ENCODE assay signal across 8 cellular contexts in the genomic region with DNA sequence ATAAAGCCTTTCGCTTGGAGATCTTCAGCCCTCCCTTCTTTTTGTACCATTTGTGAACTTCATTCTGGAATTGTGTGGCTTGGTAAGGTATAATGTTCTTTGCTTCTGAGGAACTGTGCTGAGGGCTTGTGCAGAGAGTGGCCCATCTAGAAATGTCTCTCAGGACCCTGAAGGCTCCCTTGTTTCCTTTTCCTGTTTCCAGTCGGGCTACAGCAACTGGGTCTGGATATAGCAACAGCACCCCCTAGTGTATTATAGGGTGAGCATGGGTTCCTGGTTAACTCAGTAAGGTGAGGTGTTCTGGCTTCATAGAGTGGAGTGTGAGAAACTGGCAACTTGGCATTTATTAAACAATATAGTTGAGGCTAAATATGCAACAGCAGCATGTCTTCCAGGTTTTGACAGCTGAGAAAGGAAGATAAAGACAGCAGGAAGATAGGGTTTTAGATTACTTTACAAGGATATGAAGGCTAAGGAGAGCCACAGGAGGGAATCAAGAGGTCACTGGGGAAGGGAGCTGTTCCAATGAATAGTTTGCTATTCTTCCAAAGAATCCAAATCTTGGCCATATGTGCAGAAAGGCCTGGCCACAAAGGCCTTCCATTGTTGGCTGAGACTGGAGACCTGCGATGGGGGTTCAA. TPM values are rescaled to one million over a fixed set of nuclear protein-coding genes. Genes with fewer than 3 reads are reported as not detected.
DNase-seq lines count a peak whose midpoint lies in the region; ATAC-seq and TF ChIP-seq lines count a peak whose summit lies in the region.

No MANE protein-coding gene starts in this region.

- no peak overlapping the region for H3K9ac ChIP-seq in endodermal cell (ENCODE audit: extremely low read depth, low read length, poor library complexity, severe bottlenecking)

- TF ChIP-seq POLR2A in stomach (IDR thresholded peaks at IDR 0.05): no peak

- H3K4me1 ChIP-seq in endodermal cell (ENCODE audit: control insufficient read depth, insufficient read depth, low read length) (no peaks in the 10 kb centered on the region), stomach (peaks cover 0 to 10% (median 4%) of the 10 kb centered on the region in 4 donors)

- H3K27me3 Mint-ChIP-seq in endodermal cell (ENCODE audit: insufficient read depth) (no peaks in the 10 kb centered on the region), mesothelial cell of epicardium (ENCODE audit: low read depth) (no peaks in the 10 kb centered on the region)

- H3K4me3 Mint-ChIP-seq in endodermal cell (no peak overlapping the region), mesothelial cell of epicardium (no peak overlapping the region)

- DNase-seq in COLO668 (lab: John Stamatoyannopoulos, UW; ENCODE audit: unreplicated experiment) (peak; percentile 60), NCI-H510A (lab: John Stamatoyannopoulos, UW) (peak; percentile 17), endodermal cell (peak; percentile 80), mesothelial cell of epicardium (ENCODE audit: low spot score in 2 of 2, unreplicated experiment in 2 of 2) (peak in 1 of 2 experiments; percentile 49), stomach (peak; percentile 43)
- DNase-seq in activated CD4-positive, alpha-beta T cell treated with anti-CD3 and anti-CD28 coated beads, Interleukin-2, amount 50 U/mL, for 1 hour: peak; percentile 15

- TF ChIP-seq CTCF in endodermal cell (conservative IDR thresholded peaks at IDR 0.05) (peak; percentile 92), mesothelial cell of epicardium (IDR thresholded peaks at IDR 0.05; ENCODE audit: unreplicated experiment) (peak; percentile 72), stomach (IDR thresholded peaks at IDR 0.05) (peak in 5 of 7 experiments; percentile 61 to 83 (median 74))

- no peak for TF ChIP-seq EP300 in stomach (IDR thresholded peaks at IDR 0.05)

- peak; percentile 82 for ATAC-seq in GM19351 (IDR thresholded peaks at IDR 0.05; ENCODE audit: unreplicated experiment)
- peak; percentile 61 for ATAC-seq in HG03469 (IDR thresholded peaks at IDR 0.05; ENCODE audit: unreplicated experiment)

- H3K27ac Mint-ChIP-seq in endodermal cell: no peak overlapping the region
- no peak overlapping the region for H3K27ac Mint-ChIP-seq in mesothelial cell of epicardium

- intact Hi-C loops in stomach (cut with DNase I; ENCODE audit: low total_unique reads): loop anchor here (5.0 to 10.0 kb wide), 2 partner anchors 190 to 737 kb away; no protein-coding TSS in a partner anchor

- no peaks in the 10 kb centered on the region for H3K4me1 Mint-ChIP-seq in endodermal cell
- peaks cover 10% of the 10 kb centered on the region for H3K4me1 Mint-ChIP-seq in mesothelial cell of epicardium

- no peaks in the 10 kb centered on the region for H3K9me3 ChIP-seq in endodermal cell (ENCODE audit: control insufficient read depth, low read length)
- H3K9me3 ChIP-seq in stomach: no peaks in the 10 kb centered on the region

- no peaks in the 10 kb centered on the region for H3K9me3 Mint-ChIP-seq in endodermal cell
- no peaks in the 10 kb centered on the region for H3K9me3 Mint-ChIP-seq in mesothelial cell of epicardium

- H3K36me3 ChIP-seq in endodermal cell (ENCODE audit: control insufficient read depth, insufficient read depth, low read length) (no peaks in the 10 kb centered on the region), stomach (no peaks in the 10 kb centered on the region)

- H3K27ac ChIP-seq in endodermal cell (ENCODE audit: low read depth, low read length): no peak overlapping the region
- peak overlapping the region in 2 of 5 donors; percentile 29 to 35 for H3K27ac ChIP-seq in stomach

- H3K36me3 Mint-ChIP-seq in endodermal cell (ENCODE audit: low read depth) (no peaks in the 10 kb centered on the region), mesothelial cell of epicardium (no peaks in the 10 kb centered on the region)

- 65 to 100% methylated on average over 1 to 3 of the region's 3 CpGs for WGBS in endodermal cell (ENCODE audit: insufficient coverage in 1 of 2, insufficient read length in 1 of 2), 2 experiments
- WGBS in stomach, 5 donors: 41 to 52% (median 45%) methylated on average over 3 of the region's 3 CpGs

- no peaks in the 10 kb centered on the region for H3K27me3 ChIP-seq in endodermal cell (ENCODE audit: control insufficient read depth, insufficient read depth, low read length, poor library complexity, severe bottlenecking)
- no peaks in the 10 kb centered on the region for H3K27me3 ChIP-seq in stomach

- no peak overlapping the region for H3K4me3 ChIP-seq in endodermal cell (ENCODE audit: low read length)
- H3K4me3 ChIP-seq in stomach: no peak overlapping the region

RNA-seq across cellular contexts. Expression of gene RNU6-8, which starts 49.1 kb away (rescaled TPM):
- total RNA-seq in endodermal cell (not detected), mesothelial cell of epicardium (not detected in 3 replicates), stomach (not detected)
- not detected for polyA plus RNA-seq in endodermal cell (2013, experiment 1 of 2)
- not detected for polyA plus RNA-seq in endodermal cell (2013, experiment 2 of 2)
- not detected for polyA plus RNA-seq in stomach

RNA-seq across cellular contexts. Expression of gene RNU6-7, which starts 50.3 kb away (rescaled TPM):
- total RNA-seq in endodermal cell (not detected), mesothelial cell of epicardium (not detected in 3 replicates), stomach (not detected)
- polyA plus RNA-seq in endodermal cell (2013, experiment 1 of 2): not detected
- polyA plus RNA-seq in endodermal cell (2013, experiment 2 of 2): not detected
- not detected for polyA plus RNA-seq in stomach
